1 cellular context compared by ENCODE assay signal in the genomic region with DNA sequence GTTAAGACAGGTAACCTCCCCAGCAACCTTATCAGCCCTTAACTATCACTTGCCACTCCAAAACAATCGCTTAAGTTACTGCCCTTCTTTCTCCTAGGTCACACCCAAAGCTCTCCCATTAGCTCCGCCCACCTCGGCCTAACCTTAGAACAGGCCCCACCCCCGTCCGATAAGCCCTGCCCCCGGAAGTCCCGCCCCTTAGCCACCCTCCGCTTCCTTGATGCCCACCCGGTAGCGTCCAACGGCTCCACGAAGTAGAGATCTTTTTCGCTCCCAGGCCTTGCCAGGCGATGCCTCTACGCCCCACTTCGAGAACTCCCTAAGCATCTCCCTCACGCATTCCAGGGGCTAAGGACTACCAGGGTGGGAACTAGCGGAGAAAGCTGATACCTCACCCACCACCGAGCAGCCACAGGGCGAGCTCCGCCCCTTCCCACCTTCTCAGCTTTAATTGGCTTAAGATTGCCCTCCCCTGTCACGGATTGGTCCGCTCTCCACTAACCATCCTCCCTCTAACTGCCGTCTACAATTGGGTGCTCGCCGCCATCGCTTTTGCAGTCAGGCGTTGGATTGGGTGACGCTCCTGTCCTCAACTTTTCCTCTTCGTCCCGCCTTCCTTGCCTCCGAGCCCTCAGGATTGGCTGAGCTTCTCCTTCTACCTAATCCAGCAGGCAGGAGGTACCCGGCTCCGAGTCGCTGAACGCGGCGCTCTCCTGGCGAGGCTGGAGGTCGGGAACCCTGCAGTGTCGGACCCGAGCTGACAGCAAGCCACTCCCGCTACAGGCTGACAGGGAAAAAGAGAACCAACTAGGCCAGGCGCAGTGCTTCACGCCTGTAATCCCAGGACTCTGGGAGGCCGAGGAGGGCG.
TF ChIP-seq lines count a peak whose summit lies in the region.

Gene ZBTB3 (minus strand): TSS at position 425 of the 868 bp plus-strand sequence. CDS start 496 bp downstream, outside the sequence.

TF ChIP-seq in WTC11, 78 proteins besides CTCF, POLR2A, EP300 and RAD21 (continued from another document and continues in another):
- TF ChIP-seq, protein P1, sequence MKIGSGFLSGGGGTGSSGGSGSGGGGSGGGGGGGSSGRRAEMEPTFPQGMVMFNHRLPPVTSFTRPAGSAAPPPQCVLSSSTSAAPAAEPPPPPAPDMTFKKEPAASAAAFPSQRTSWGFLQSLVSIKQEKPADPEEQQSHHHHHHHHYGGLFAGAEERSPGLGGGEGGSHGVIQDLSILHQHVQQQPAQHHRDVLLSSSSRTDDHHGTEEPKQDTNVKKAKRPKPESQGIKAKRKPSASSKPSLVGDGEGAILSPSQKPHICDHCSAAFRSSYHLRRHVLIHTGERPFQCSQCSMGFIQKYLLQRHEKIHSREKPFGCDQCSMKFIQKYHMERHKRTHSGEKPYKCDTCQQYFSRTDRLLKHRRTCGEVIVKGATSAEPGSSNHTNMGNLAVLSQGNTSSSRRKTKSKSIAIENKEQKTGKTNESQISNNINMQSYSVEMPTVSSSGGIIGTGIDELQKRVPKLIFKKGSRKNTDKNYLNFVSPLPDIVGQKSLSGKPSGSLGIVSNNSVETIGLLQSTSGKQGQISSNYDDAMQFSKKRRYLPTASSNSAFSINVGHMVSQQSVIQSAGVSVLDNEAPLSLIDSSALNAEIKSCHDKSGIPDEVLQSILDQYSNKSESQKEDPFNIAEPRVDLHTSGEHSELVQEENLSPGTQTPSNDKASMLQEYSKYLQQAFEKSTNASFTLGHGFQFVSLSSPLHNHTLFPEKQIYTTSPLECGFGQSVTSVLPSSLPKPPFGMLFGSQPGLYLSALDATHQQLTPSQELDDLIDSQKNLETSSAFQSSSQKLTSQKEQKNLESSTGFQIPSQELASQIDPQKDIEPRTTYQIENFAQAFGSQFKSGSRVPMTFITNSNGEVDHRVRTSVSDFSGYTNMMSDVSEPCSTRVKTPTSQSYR (CRISPR knock-in tag; IDR thresholded peaks at IDR 0.05), result 0 out of 2 replicates have a peak, but pooled peaks have one; percentile 55
- TF ChIP-seq ZNF121 (CRISPR knock-in tag; IDR thresholded peaks at IDR 0.05), result no peak
- no peak for TF ChIP-seq IRF2 (CRISPR knock-in tag; IDR thresholded peaks at IDR 0.05; ENCODE audit: borderline replicate concordance, low read depth)
- no peak for TF ChIP-seq RORB (CRISPR knock-in tag; IDR thresholded peaks at IDR 0.05)
- TF ChIP-seq, protein P2, sequence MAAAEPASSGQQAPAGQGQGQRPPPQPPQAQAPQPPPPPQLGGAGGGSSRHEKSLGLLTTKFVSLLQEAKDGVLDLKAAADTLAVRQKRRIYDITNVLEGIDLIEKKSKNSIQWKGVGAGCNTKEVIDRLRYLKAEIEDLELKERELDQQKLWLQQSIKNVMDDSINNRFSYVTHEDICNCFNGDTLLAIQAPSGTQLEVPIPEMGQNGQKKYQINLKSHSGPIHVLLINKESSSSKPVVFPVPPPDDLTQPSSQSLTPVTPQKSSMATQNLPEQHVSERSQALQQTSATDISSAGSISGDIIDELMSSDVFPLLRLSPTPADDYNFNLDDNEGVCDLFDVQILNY (CRISPR knock-in tag; IDR thresholded peaks at IDR 0.05), result no peak
- TF ChIP-seq, protein P3, sequence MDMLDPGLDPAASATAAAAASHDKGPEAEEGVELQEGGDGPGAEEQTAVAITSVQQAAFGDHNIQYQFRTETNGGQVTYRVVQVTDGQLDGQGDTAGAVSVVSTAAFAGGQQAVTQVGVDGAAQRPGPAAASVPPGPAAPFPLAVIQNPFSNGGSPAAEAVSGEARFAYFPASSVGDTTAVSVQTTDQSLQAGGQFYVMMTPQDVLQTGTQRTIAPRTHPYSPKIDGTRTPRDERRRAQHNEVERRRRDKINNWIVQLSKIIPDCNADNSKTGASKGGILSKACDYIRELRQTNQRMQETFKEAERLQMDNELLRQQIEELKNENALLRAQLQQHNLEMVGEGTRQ (CRISPR knock-in tag; IDR thresholded peaks at IDR 0.05), result no peak
- no peak for TF ChIP-seq E2F4 (CRISPR knock-in tag; IDR thresholded peaks at IDR 0.05; ENCODE audit: borderline replicate concordance, low read depth)
- TF ChIP-seq ZNF317 (CRISPR knock-in tag; IDR thresholded peaks at IDR 0.05; ENCODE audit: borderline replicate concordance, low read depth), result no peak
- TF ChIP-seq CBFB (CRISPR knock-in tag; IDR thresholded peaks at IDR 0.05; ENCODE audit: low read depth), result no peak
- no peak; the same call in 1 of the 2 replicates for TF ChIP-seq ARID4B (CRISPR knock-in tag; IDR thresholded peaks at IDR 0.05; ENCODE audit: borderline replicate concordance)
- no peak; the same call in 1 of the 2 replicates for TF ChIP-seq ZNF671 (CRISPR knock-in tag; IDR thresholded peaks at IDR 0.05)
- no peak for TF ChIP-seq GRHL2 (CRISPR knock-in tag; IDR thresholded peaks at IDR 0.05; ENCODE audit: insufficient replicate concordance, severe bottlenecking)
- no peak for TF ChIP-seq ZNF512 (CRISPR knock-in tag; IDR thresholded peaks at IDR 0.05; ENCODE audit: borderline replicate concordance)
- TF ChIP-seq, protein P4, sequence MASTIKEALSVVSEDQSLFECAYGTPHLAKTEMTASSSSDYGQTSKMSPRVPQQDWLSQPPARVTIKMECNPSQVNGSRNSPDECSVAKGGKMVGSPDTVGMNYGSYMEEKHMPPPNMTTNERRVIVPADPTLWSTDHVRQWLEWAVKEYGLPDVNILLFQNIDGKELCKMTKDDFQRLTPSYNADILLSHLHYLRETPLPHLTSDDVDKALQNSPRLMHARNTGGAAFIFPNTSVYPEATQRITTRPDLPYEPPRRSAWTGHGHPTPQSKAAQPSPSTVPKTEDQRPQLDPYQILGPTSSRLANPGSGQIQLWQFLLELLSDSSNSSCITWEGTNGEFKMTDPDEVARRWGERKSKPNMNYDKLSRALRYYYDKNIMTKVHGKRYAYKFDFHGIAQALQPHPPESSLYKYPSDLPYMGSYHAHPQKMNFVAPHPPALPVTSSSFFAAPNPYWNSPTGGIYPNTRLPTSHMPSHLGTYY (CRISPR knock-in tag; IDR thresholded peaks at IDR 0.05), result peak; percentile 77; the same call in 1 of the 2 replicates
- peak; percentile 88 for TF ChIP-seq SP1 (CRISPR knock-in tag; conservative IDR thresholded peaks at IDR 0.05)
- TF ChIP-seq CREB1 (CRISPR knock-in tag; IDR thresholded peaks at IDR 0.05), result no peak; the same call in 1 of the 2 replicates
- TF ChIP-seq ZNF138 (CRISPR knock-in tag; conservative IDR thresholded peaks at IDR 0.05), result no peak
- TF ChIP-seq, protein P5, sequence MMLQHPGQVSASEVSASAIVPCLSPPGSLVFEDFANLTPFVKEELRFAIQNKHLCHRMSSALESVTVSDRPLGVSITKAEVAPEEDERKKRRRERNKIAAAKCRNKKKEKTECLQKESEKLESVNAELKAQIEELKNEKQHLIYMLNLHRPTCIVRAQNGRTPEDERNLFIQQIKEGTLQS (CRISPR knock-in tag; conservative IDR thresholded peaks at IDR 0.05), result no peak
- no peak for TF ChIP-seq STAT6 (CRISPR knock-in tag; conservative IDR thresholded peaks at IDR 0.05; ENCODE audit: low read depth)
- no peak for TF ChIP-seq ATF1 (CRISPR knock-in tag; IDR thresholded peaks at IDR 0.05)
- TF ChIP-seq TP53 (CRISPR knock-in tag; IDR thresholded peaks at IDR 0.05), result no peak
- TF ChIP-seq, protein P6, sequence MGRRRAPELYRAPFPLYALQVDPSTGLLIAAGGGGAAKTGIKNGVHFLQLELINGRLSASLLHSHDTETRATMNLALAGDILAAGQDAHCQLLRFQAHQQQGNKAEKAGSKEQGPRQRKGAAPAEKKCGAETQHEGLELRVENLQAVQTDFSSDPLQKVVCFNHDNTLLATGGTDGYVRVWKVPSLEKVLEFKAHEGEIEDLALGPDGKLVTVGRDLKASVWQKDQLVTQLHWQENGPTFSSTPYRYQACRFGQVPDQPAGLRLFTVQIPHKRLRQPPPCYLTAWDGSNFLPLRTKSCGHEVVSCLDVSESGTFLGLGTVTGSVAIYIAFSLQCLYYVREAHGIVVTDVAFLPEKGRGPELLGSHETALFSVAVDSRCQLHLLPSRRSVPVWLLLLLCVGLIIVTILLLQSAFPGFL (CRISPR knock-in tag; IDR thresholded peaks at IDR 0.05; ENCODE audit: borderline replicate concordance), result no peak
- 0 out of 2 replicates have a peak, but pooled peaks have one; percentile 42 for TF ChIP-seq E2F1 (CRISPR knock-in tag; IDR thresholded peaks at IDR 0.05)
- TF ChIP-seq ETV6 (CRISPR knock-in tag; IDR thresholded peaks at IDR 0.05), result peak; percentile 12; the same call in 1 of the 2 replicates
- TF ChIP-seq SOX15 (CRISPR knock-in tag; IDR thresholded peaks at IDR 0.05), result no peak
- TF ChIP-seq EMX1 (CRISPR knock-in tag; IDR thresholded peaks at IDR 0.05), result no peak
- TF ChIP-seq USF1 (CRISPR knock-in tag; IDR thresholded peaks at IDR 0.05), result 0 out of 2 replicates have a peak, but pooled peaks have one; percentile 26
- no peak for TF ChIP-seq TEAD4 (CRISPR knock-in tag; IDR thresholded peaks at IDR 0.05)
- peak; percentile 85; the same call in 1 of the 2 replicates for TF ChIP-seq PRRX2 (CRISPR knock-in tag; IDR thresholded peaks at IDR 0.05)
